1 cellular context compared by ENCODE assay signal in the genomic region with DNA sequence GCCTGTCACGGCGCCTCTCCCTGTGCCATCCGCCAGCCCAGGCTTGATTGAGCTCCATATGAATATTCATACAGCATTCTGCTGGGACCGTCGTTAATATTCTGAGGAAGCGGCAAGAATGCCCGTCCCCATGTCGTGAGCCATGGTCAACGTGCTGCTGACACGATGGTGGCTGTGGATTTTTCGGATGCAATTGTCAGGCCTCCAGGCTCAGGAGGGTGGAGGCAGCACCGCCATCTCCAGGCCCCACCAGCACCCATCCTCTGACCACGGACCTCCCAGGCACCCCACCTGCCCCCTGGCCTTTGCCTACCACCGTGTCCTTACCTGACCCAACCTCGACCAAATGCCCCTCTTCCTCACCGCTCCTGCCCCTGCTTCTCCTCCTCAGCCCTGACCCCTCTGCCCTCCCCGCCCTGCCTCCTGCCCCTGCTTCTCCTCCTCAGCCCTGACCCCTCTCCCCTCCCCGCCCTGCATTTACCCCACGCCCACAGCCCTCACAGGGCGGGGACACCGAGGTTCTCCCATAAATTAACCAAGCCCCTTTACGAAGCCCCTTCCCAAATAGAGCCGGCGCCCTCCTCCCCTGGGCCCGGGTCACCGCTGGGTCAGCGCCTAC.
TF ChIP-seq lines count a peak whose summit lies in the region.

No MANE protein-coding gene starts in this region.

TF ChIP-seq in H1, 55 proteins besides CTCF, POLR2A, EP300 and RAD21:
- TF ChIP-seq CBX8 (IDR thresholded peaks at IDR 0.05; ENCODE audit: borderline replicate concordance, low read depth, low read length) (no peak), SRF (IDR thresholded peaks at IDR 0.05; ENCODE audit: low read depth, low read length) (no peak), HDAC6 (IDR thresholded peaks at IDR 0.05; ENCODE audit: low read depth, low read length) (no peak), SAP30 (IDR thresholded peaks at IDR 0.05; ENCODE audit: insufficient read depth, insufficient replicate concordance, low read length) (no peak), CEBPB (IDR thresholded peaks at IDR 0.05; ENCODE audit: low read depth, low read length) (no peak), SIN3A (conservative IDR thresholded peaks at IDR 0.05 in 1 of 2, IDR thresholded peaks at IDR 0.05 in 1 of 2; ENCODE audit: low read depth in 1 of 2, low read length in 2 of 2) (no peak), ZNF274 (IDR thresholded peaks at IDR 0.05; ENCODE audit: borderline replicate concordance, extremely low read depth, low read length) (no peak), GABPA (IDR thresholded peaks at IDR 0.05; ENCODE audit: borderline replicate concordance, insufficient read depth, low read length) (no peak)
TF ChIP-seq in H1: peak in this region for 0.
